ENCODE assay signal across 27 cellular contexts in genomic region chr11:103349595-103349994, GRCh38.
DNase-seq lines count a peak whose midpoint lies in the region; TF ChIP-seq lines count a peak whose summit lies in the region.
"Had no signal": no experiment of that assay in that cellular context is flagged by ENCODE, and none has a peak within 500 bp of the region (broad histone marks: within the 10 kb centered on the region; RNA-seq: fewer than 3 reads in every experiment).

No MANE protein-coding gene starts in this region.

- H3K9me3 ChIP-seq in neural cell (ENCODE audit: low read length), result no peaks in the 10 kb centered on the region
- H3K9me3 ChIP-seq: A549, BE2C, BLaER1, Caco-2 had no signal

- H3K27ac ChIP-seq in neural cell (ENCODE audit: low read length), result no peak overlapping the region
- H3K27ac ChIP-seq: 22Rv1; A549; BLaER1; BLaER1 treated with 17β-estradiol and CSF1 and Interleukin-3, amounts not matched to agents 10 nM and 100 nM; C4-2B had no signal

- H3K4me2 ChIP-seq in neural cell (ENCODE audit: low read length), result no peak overlapping the region
- H3K4me2 ChIP-seq: A549; BLaER1; BLaER1 treated with 17β-estradiol and CSF1 and Interleukin-3, amounts not matched to agents 10 nM and 100 nM had no signal

- H4K20me1 ChIP-seq in neural cell (ENCODE audit: insufficient read depth), result no peaks in the 10 kb centered on the region
- H4K20me1 ChIP-seq: BLaER1; BLaER1 treated with 17β-estradiol and CSF1 and Interleukin-3, amounts not matched to agents 10 nM and 100 nM had no signal

- no peak for TF ChIP-seq RAD21 in neural cell (conservative IDR thresholded peaks at IDR 0.05)

- H3K4me3 ChIP-seq in neural cell (ENCODE audit: low read length), result no peak overlapping the region
- H3K4me3 ChIP-seq: A549; BLaER1; BLaER1 treated with 17β-estradiol and CSF1 and Interleukin-3, amounts not matched to agents 10 nM and 100 nM had no signal

- intact Hi-C loops in posterior cingulate gyrus (cut with DNase I), result no loop called here

- H3K27me3 ChIP-seq in neural cell (ENCODE audit: insufficient read depth, low read depth, low read length), result no peaks in the 10 kb centered on the region
- H3K27me3 ChIP-seq: BE2C; BLaER1; BLaER1 treated with 17β-estradiol and CSF1 and Interleukin-3, amounts not matched to agents 10 nM and 100 nM had no signal

- no peak for DNase-seq in posterior cingulate gyrus
- DNase-seq: 8988T; ACHN; AML-193; BE2C; C1 segment of cervical spinal cord; Caco-2; Calu3; CD4-positive, alpha-beta memory T cell; CD4-positive, alpha-beta T cell; CD4-positive, CD25-positive, alpha-beta regulatory T cell; CD8-positive, alpha-beta memory T cell; CD8-positive, alpha-beta T cell; COR-L47; DMS 273 treated with DMSO at 0.1 percent for 48 hours; DMS153; DMS53; DMS79; DMS79 treated with DMSO at 0.1 percent for 48 hours; DND-41; EL had no signal

- no peak overlapping the region for H2AFZ ChIP-seq in neural cell (ENCODE audit: low read depth, low read length)

- no peaks in the 10 kb centered on the region for H3K79me2 ChIP-seq in neural cell (replicated peaks; ENCODE audit: insufficient read depth, low read length)

- no peaks in the 10 kb centered on the region for H3K36me3 ChIP-seq in neural cell (ENCODE audit: insufficient read depth, low read length)
- H3K36me3 ChIP-seq: BE2C; BLaER1; BLaER1 treated with 17β-estradiol and CSF1 and Interleukin-3, amounts not matched to agents 10 nM and 100 nM had no signal

- H3K9ac ChIP-seq in neural cell (ENCODE audit: low read length), result no peak overlapping the region
- H3K9ac ChIP-seq: BLaER1; BLaER1 treated with 17β-estradiol and CSF1 and Interleukin-3, amounts not matched to agents 10 nM and 100 nM had no signal

- H3K9me2 ChIP-seq in neural cell (ENCODE audit: insufficient read depth, low read length), result no peaks in the 10 kb centered on the region

- TF ChIP-seq CTCF in neural cell (IDR thresholded peaks at IDR 0.05; ENCODE audit: poor library complexity, severe bottlenecking), result no peak

- TF ChIP-seq EP300 in neural cell (conservative IDR thresholded peaks at IDR 0.05; ENCODE audit: poor library complexity, severe bottlenecking), result peak; percentile 93

- H3F3A ChIP-seq in neural cell (ENCODE audit: insufficient read depth, low read length, poor library complexity, severe bottlenecking), result no peaks in the 10 kb centered on the region

TF ChIP-seq in neural cell, 6 proteins besides CTCF, POLR2A, EP300 and RAD21:
- TF ChIP-seq SMC3 (conservative IDR thresholded peaks at IDR 0.05; ENCODE audit: poor library complexity) (no peak), POLR2AphosphoS5 (IDR thresholded peaks at IDR 0.05) (peak; percentile 66), MXI1 (conservative IDR thresholded peaks at IDR 0.05; ENCODE audit: poor library complexity, severe bottlenecking) (no peak)
